10 cellular contexts compared by ENCODE assay signal in genomic region chr1:200895801-200896570, GRCh38. TPM values are rescaled to one million over a fixed set of nuclear protein-coding genes. Genes with fewer than 3 reads are reported as not detected.
DNase-seq lines count a peak whose midpoint lies in the region; ATAC-seq and TF ChIP-seq lines count a peak whose summit lies in the region.
"Had no signal": no experiment of that assay in that cellular context is flagged by ENCODE, and none has a peak within 500 bp of the region (broad histone marks: within the 10 kb centered on the region; RNA-seq: fewer than 3 reads in every experiment).

No MANE protein-coding gene starts in this region.

- H3K36me3 Mint-ChIP-seq in naive thymus-derived CD8-positive, alpha-beta T cell = no peaks in the 10 kb centered on the region

- H3K27ac ChIP-seq in epithelial cell of prostate = peak overlapping the region; percentile 94
- H3K27ac ChIP-seq in spleen = no peak overlapping the region

- peaks cover 11 to 52% (median 42%) of the 10 kb centered on the region in 5 donors for H3K27me3 Mint-ChIP-seq in naive thymus-derived CD8-positive, alpha-beta T cell

- POLR2A ChIA-PET in naive thymus-derived CD8-positive, alpha-beta T cell (lab: Charles Lee) = no interaction called here

- no peak overlapping the region for H3K4me3 Mint-ChIP-seq in naive thymus-derived CD8-positive, alpha-beta T cell

- DNase-seq in HT-29 (ENCODE audit: low spot score) = peak; percentile 71
- DNase-seq in epithelial cell of prostate (ENCODE audit: low read depth, low spot score) = no peak
- DNase-seq in spleen = peak; percentile 63
- no peak for DNase-seq in NCI-H1092 (lab: John Stamatoyannopoulos, UW)
- DNase-seq in occipital lobe (lab: John Stamatoyannopoulos, UW) = no peak
- no peak for DNase-seq in naive thymus-derived CD8-positive, alpha-beta T cell
- DNase-seq in NCI-H748 (lab: John Stamatoyannopoulos, UW; ENCODE audit: unreplicated experiment) = no peak
- DNase-seq: activated CD8-positive, alpha-beta memory T cell treated with anti-CD3 and anti-CD28 coated beads, Interleukin-2, amount 50 U/mL, for 48 hours; effector memory CD4-positive, alpha-beta T cell had no signal

- no peaks in the 10 kb centered on the region for H3K9me3 ChIP-seq in spleen

- no peak overlapping the region for H3K27ac Mint-ChIP-seq in naive thymus-derived CD8-positive, alpha-beta T cell

- ATAC-seq in GM19467 (IDR thresholded peaks at IDR 0.05; ENCODE audit: unreplicated experiment) = peak; percentile 48
- ATAC-seq in naive thymus-derived CD8-positive, alpha-beta T cell = no peak

- peaks cover 0 to 18% (median 11%) of the 10 kb centered on the region in 7 donors for H3K27me3 ChIP-seq in spleen (replicated peaks in 1 of 7)

- peaks cover 5 to 23% (median 10%) of the 10 kb centered on the region in 4 donors for H3K4me1 Mint-ChIP-seq in naive thymus-derived CD8-positive, alpha-beta T cell

- H3K36me3 ChIP-seq in spleen = no peaks in the 10 kb centered on the region

- H3K9me3 Mint-ChIP-seq in naive thymus-derived CD8-positive, alpha-beta T cell = no peaks in the 10 kb centered on the region

- TF ChIP-seq CTCF in spleen (IDR thresholded peaks at IDR 0.05 in 8 of 11, conservative IDR thresholded peaks at IDR 0.05 in 3 of 11) = no peak

- H3K4me3 ChIP-seq in spleen = no peak overlapping the region

- TF ChIP-seq POLR2A in spleen (IDR thresholded peaks at IDR 0.05) = no peak

- intact Hi-C loops in spleen (cut with DNase I; ENCODE audit: low total_unique reads) = no loop called here

- peaks cover 0 to 32% (median 15%) of the 10 kb centered on the region in 6 donors for H3K4me1 ChIP-seq in spleen

- WGBS in spleen, 5 donors = 64 to 88% (median 79%) methylated on average over 3 to 9 of the region's 9 CpGs

RNA-seq across cellular contexts. Expression of gene INAVA, which starts 1.3 kb away (rescaled TPM):
- total RNA-seq in HT-29 (2014; rRNA removed; shearing (Covaris generic)) = 108 and 119 TPM in 2 replicates
- total RNA-seq in spleen = 1 to 10 TPM in 1 of 7 donors, under 1 TPM in 3, not detected in 3; 0.32 to 1.4 (median 0.72) TPM
- under 1 TPM; 0.39 to 0.42 (median 0.39) TPM for polyA plus RNA-seq in spleen
- 1.4 TPM for total RNA-seq in occipital lobe
- not detected for total RNA-seq in naive thymus-derived CD8-positive, alpha-beta T cell
- polyA plus RNA-seq in naive thymus-derived CD8-positive, alpha-beta T cell = not detected

RNA-seq across cellular contexts. Expression of gene GPR25, which starts 23.2 kb away (rescaled TPM):
- not detected in 2 replicates for total RNA-seq in HT-29 (2014; rRNA removed; shearing (Covaris generic))
- 1 to 10 TPM in 1 of 7 donors, under 1 TPM in 4, not detected in 2; 0.50 to 3.6 (median 0.80) TPM for total RNA-seq in spleen
- under 1 TPM; 0.09 to 0.38 (median 0.14) TPM for polyA plus RNA-seq in spleen
- not detected for total RNA-seq in occipital lobe
- not detected for total RNA-seq in naive thymus-derived CD8-positive, alpha-beta T cell
- under 1 TPM; 0.15 to 0.94 (median 0.30) TPM for polyA plus RNA-seq in naive thymus-derived CD8-positive, alpha-beta T cell

Comparison
In these comparisons a context has a peak if more than half of its experiments do, and no peak if none do; other contexts are left out.
1. DNase-seq: peak in HT-29 (single experiment) and spleen (single experiment); none in epithelial cell of prostate (single experiment), NCI-H1092 (single experiment), occipital lobe (single experiment), naive thymus-derived CD8-positive, alpha-beta T cell (0 of 10) and NCI-H748 (single experiment).
2. RNA of gene INAVA, which starts 1.3 kb away (total RNA-seq): 108 to 119 TPM in HT-29; 1.4 TPM in occipital lobe (single experiment), 0.32 to 1.4 TPM in spleen and not detected in naive thymus-derived CD8-positive, alpha-beta T cell; every median in the first group is over 10 times any median in the second.